ENCODE assay signal across 11 cellular contexts in the genomic region with DNA sequence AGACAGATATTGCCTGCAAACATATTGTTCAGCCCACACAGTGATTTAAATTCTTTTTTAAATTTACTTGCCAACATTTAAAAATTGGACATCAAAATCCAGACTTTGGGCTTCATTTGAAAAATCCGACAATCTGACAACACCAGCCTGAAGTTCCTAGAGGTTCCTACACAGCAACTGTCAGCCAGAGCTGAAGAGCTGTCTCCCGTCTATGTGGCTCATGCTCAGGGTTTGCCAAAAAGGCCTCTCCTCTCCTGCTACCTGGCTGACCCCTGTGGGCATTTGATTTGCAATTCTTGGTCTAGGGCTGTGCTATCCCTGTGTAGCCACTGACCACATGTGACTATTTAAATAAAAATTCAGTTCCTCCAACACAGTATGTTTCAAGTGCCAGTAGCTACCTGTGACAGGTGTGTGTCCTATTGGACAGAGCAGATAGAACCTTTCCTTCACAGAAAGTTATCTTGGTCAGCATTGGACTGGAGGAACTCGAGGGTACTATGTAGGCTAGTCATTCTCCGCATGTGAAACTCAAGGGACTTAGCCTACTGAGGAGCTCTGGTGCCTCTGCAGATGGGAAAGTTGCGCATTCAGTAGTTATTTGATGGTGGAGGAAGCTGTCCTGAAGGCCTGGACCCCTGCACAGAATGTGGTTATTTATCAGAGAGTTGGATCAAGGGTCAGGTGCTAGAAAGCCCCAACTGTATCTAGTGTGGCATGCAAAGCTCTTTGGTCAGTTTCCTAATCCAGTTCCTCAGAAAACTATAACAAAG.
A peak's percentile ranks its signal among the peaks of the same experiment; 100 is the strongest.
DNase-seq lines count a peak whose midpoint lies in the region; ATAC-seq and TF ChIP-seq lines count a peak whose summit lies in the region.
"Had no signal": no experiment of that assay in that cellular context is flagged by ENCODE, and none has a peak within 500 bp of the region (broad histone marks: within the 10 kb centered on the region; RNA-seq: fewer than 3 reads in every experiment).

No MANE protein-coding gene starts in this region.

- H3K27ac Mint-ChIP-seq in dendritic cell treated with granulocyte-macrophage colony-stimulating factor and Interleukin-4, amounts not matched to agents 40 ng/mL and 50 ng/mL, for 4 days = peak overlapping the region; percentile 99

- H3K4me3 Mint-ChIP-seq in dendritic cell treated with granulocyte-macrophage colony-stimulating factor and Interleukin-4, amounts not matched to agents 40 ng/mL and 50 ng/mL, for 4 days = peak overlapping the region; percentile 45

- peaks cover 19% of the 10 kb centered on the region for H3K79me2 ChIP-seq in DND-41 (ENCODE audit: insufficient read depth, low read length)
- H3K79me2 ChIP-seq in OCI-LY1 (ENCODE audit: insufficient read depth, low read length) = no peaks in the 10 kb centered on the region

- ATAC-seq in DND-41 (ENCODE audit: insufficient read depth, low read depth) = no peak

- DNase-seq in DND-41 (no peak), NCI-H2196 (lab: John Stamatoyannopoulos, UW; ENCODE audit: unreplicated experiment) (no peak), NCI-H446 treated with DMSO at 0.1 percent for 48 hours (lab: John Stamatoyannopoulos, UW) (no peak), OCI-M2 (lab: John Stamatoyannopoulos, UW; ENCODE audit: unreplicated experiment) (no peak)
- no peak for DNase-seq in activated CD4-positive, alpha-beta T cell treated with anti-CD3 and anti-CD28 coated beads, Interleukin-2, amount 50 U/mL, for 4 hours
- DNase-seq: adrenal gland, hypothalamus, SHP77 treated with DMSO at 0.1 percent for 48 hours had no signal

- no peaks in the 10 kb centered on the region for H3K27me3 ChIP-seq in DND-41 (ENCODE audit: insufficient read depth, low read length, poor library complexity)
- H3K27me3 ChIP-seq in OCI-LY1 (ENCODE audit: insufficient read depth, low read length) = no peaks in the 10 kb centered on the region
- H3K27me3 ChIP-seq in rectal smooth muscle tissue (ENCODE audit: control insufficient read depth, insufficient read depth, low read length) = no peaks in the 10 kb centered on the region
- H3K27me3 ChIP-seq: adrenal gland had no signal

- H3K27ac ChIP-seq in DND-41 (ENCODE audit: low read length) = peak overlapping the region; percentile 25; the same call in 1 of the 2 replicates
- H3K27ac ChIP-seq in OCI-LY1 (ENCODE audit: low read depth, low read length, poor library complexity, severe bottlenecking) = no peak overlapping the region
- peak overlapping the region; percentile 81 for H3K27ac ChIP-seq in rectal smooth muscle tissue (ENCODE audit: low read depth, low read length)

- H2AFZ ChIP-seq in DND-41 (ENCODE audit: low read depth, low read length) (no peak overlapping the region), OCI-LY1 (ENCODE audit: low read length) (no peak overlapping the region)

- H3K9ac ChIP-seq in DND-41 (ENCODE audit: low read depth, low read length) = no peak overlapping the region
- H3K9ac ChIP-seq in OCI-LY1 (ENCODE audit: low read length) = no peak overlapping the region
- H3K9ac ChIP-seq in rectal smooth muscle tissue (ENCODE audit: low read length) = no peak overlapping the region

- H3K27me3 Mint-ChIP-seq in dendritic cell treated with granulocyte-macrophage colony-stimulating factor and Interleukin-4, amounts not matched to agents 40 ng/mL and 50 ng/mL, for 4 days = no peaks in the 10 kb centered on the region

- H3K4me3 ChIP-seq in DND-41 (ENCODE audit: low read depth in 1 of 2, low read length in 2 of 2) (no peak overlapping the region), OCI-LY1 (ENCODE audit: low read depth, low read length, poor library complexity, severe bottlenecking) (no peak overlapping the region), rectal smooth muscle tissue (ENCODE audit: low read length) (no peak overlapping the region)
- H3K4me3 ChIP-seq: adrenal gland had no signal

- H3K4me2 ChIP-seq in DND-41 (ENCODE audit: insufficient read depth, low read length) (peak overlapping the region; percentile 33; the same call in 1 of the 2 replicates), OCI-LY1 (ENCODE audit: low read length) (peak overlapping the region; percentile 55; the same call in 1 of the 2 replicates)

- H3F3A ChIP-seq in OCI-LY1 (ENCODE audit: insufficient read depth, low read length) = 0 out of 2 replicates have a peak, but pooled peaks cover 6% of the 10 kb centered on the region

- intact Hi-C loops in dendritic cell treated with granulocyte-macrophage colony-stimulating factor and Interleukin-4, amounts not matched to agents 40 ng/mL and 50 ng/mL, for 4 days (cut with micrococcal nuclease) = loop anchor here (5.0 kb wide), 1 partner anchor 39 kb away; no protein-coding TSS in a partner anchor

- H3K9me3 Mint-ChIP-seq in dendritic cell treated with granulocyte-macrophage colony-stimulating factor and Interleukin-4, amounts not matched to agents 40 ng/mL and 50 ng/mL, for 4 days = no peaks in the 10 kb centered on the region

- H4K20me1 ChIP-seq in DND-41 (ENCODE audit: insufficient read depth, low read length) (0 out of 2 replicates have a peak, but pooled peaks cover 4% of the 10 kb centered on the region), OCI-LY1 (ENCODE audit: insufficient read depth, low read length) (no peaks in the 10 kb centered on the region)

- peaks cover 55% of the 10 kb centered on the region for H3K4me1 ChIP-seq in DND-41 (ENCODE audit: insufficient read depth, low read length)
- H3K4me1 ChIP-seq in OCI-LY1 (ENCODE audit: insufficient read depth, low read length, severe bottlenecking) = peaks cover 46% of the 10 kb centered on the region
- H3K4me1 ChIP-seq in rectal smooth muscle tissue (ENCODE audit: control insufficient read depth, insufficient read depth, low read length) = peaks cover 46% of the 10 kb centered on the region

- TF ChIP-seq CTCF in DND-41 (IDR thresholded peaks at IDR 0.05; ENCODE audit: borderline replicate concordance, extremely low read depth, low read length, poor library complexity, severe bottlenecking) (no peak), OCI-LY1 (IDR thresholded peaks at IDR 0.05; ENCODE audit: low read length) (no peak)

- H3K9me3 ChIP-seq in DND-41 (ENCODE audit: insufficient read depth, low read length, severe bottlenecking) (no peaks in the 10 kb centered on the region), OCI-LY1 (ENCODE audit: low read length) (no peaks in the 10 kb centered on the region)
- H3K9me3 ChIP-seq: adrenal gland had no signal

- no peaks in the 10 kb centered on the region for H3K9me2 ChIP-seq in OCI-LY1 (ENCODE audit: low read depth, low read length)

- H3K36me3 ChIP-seq in DND-41 (ENCODE audit: insufficient read depth, low read length) (no peaks in the 10 kb centered on the region; the same call in 1 of the 2 replicates), OCI-LY1 (ENCODE audit: insufficient read depth, low read length) (peaks cover 12% of the 10 kb centered on the region), rectal smooth muscle tissue (ENCODE audit: control insufficient read depth, insufficient read depth, low read length) (no peaks in the 10 kb centered on the region)

- H3K4me1 Mint-ChIP-seq in dendritic cell treated with granulocyte-macrophage colony-stimulating factor and Interleukin-4, amounts not matched to agents 40 ng/mL and 50 ng/mL, for 4 days (ENCODE audit: low read depth) = peaks cover 84% of the 10 kb centered on the region

- H3K36me3 Mint-ChIP-seq in dendritic cell treated with granulocyte-macrophage colony-stimulating factor and Interleukin-4, amounts not matched to agents 40 ng/mL and 50 ng/mL, for 4 days (ENCODE audit: low read depth) = peaks cover 67% of the 10 kb centered on the region
